Comparison of ENCODE assay signal across 19 cellular contexts in genomic region chr12:39205969-39206368, GRCh38.
DNase-seq lines count a peak whose midpoint lies in the region; ATAC-seq and TF ChIP-seq lines count a peak whose summit lies in the region.
"Had no signal": no experiment of that assay in that cellular context is flagged by ENCODE, and none has a peak within 500 bp of the region (broad histone marks: within the 10 kb centered on the region; RNA-seq: fewer than 3 reads in every experiment).

No MANE protein-coding gene starts in this region.

- TF ChIP-seq POLR2A in right lobe of liver (IDR thresholded peaks at IDR 0.05) = no peak

- DNase-seq in fibroblast of villous mesenchyme (ENCODE audit: low read depth) (peak; percentile 7), Karpas-422 (no peak), right lobe of liver (no peak), endothelial cell (ENCODE audit: low spot score) (no peak), NCI-H82 treated with DMSO at 0.1 percent for 48 hours (lab: John Stamatoyannopoulos, UW; ENCODE audit: unreplicated experiment) (no peak)
- DNase-seq: immature natural killer cell; NCI-H1048; NCI-H2081 treated with DMSO at 0.1 percent for 48 hours; NCI-H524; PC-9; stimulated activated CD4-positive, alpha-beta T cell treated with anti-CD3 and anti-CD28 coated beads, Interleukin-2, amount 100 ng/mL, for 48 hours had no signal

- no peak overlapping the region for H2AFZ ChIP-seq in Karpas-422 (ENCODE audit: low read length)
- H2AFZ ChIP-seq: PC-9 had no signal

- H3K36me3 ChIP-seq in Karpas-422 (ENCODE audit: insufficient read depth, low read length) (no peaks in the 10 kb centered on the region), right lobe of liver (no peaks in the 10 kb centered on the region)

- peaks cover 17% of the 10 kb centered on the region for H3K9me3 ChIP-seq in Karpas-422 (ENCODE audit: low read length)
- H3K9me3 ChIP-seq in right lobe of liver = no peaks in the 10 kb centered on the region

- H4K20me1 ChIP-seq in Karpas-422 (ENCODE audit: insufficient read depth, low read depth, low read length) = no peaks in the 10 kb centered on the region

- H3K27ac Mint-ChIP-seq in endothelial cell (ENCODE audit: unreplicated experiment) = no peak overlapping the region
- H3K27ac Mint-ChIP-seq: activated T-helper 17 cell treated with anti-CD3 and anti-CD28 coated beads, Interleukin-2, amount 50 U/mL, for 72 hours; IgD-negative memory B cell; immature natural killer cell; T-helper 2 cell treated with Interferon-gamma antibody and Interleukin-4, amounts not matched to agents 5 μg/mL and 100 μg/mL, for 36 hours had no signal

- ATAC-seq in GM18517 (IDR thresholded peaks at IDR 0.05; ENCODE audit: unreplicated experiment) (peak; percentile 70), GM21447 (IDR thresholded peaks at IDR 0.05; ENCODE audit: unreplicated experiment) (peak; percentile 81), HG03354 (IDR thresholded peaks at IDR 0.05; ENCODE audit: poor library complexity, severe bottlenecking, unreplicated experiment) (peak; percentile 77), right lobe of liver (no peak)
- ATAC-seq: activated CD4-positive, CD25-positive, alpha-beta regulatory T cell treated with anti-CD3 and anti-CD28 coated beads, Interleukin-2, amount 50 U/mL, for 24 hours; activated T-helper 17 cell treated with anti-CD3 and anti-CD28 coated beads, Interleukin-2, amount 50 U/mL, for 72 hours had no signal

- no peak overlapping the region for H3K4me2 ChIP-seq in Karpas-422 (ENCODE audit: low read depth, low read length, poor library complexity, severe bottlenecking)
- H3K4me2 ChIP-seq: PC-9 had no signal

- peaks cover 7% of the 10 kb centered on the region for H3K4me1 Mint-ChIP-seq in endothelial cell (ENCODE audit: unreplicated experiment)
- H3K4me1 Mint-ChIP-seq: activated T-helper 17 cell treated with anti-CD3 and anti-CD28 coated beads, Interleukin-2, amount 50 U/mL, for 72 hours; immature natural killer cell had no signal

- no peak overlapping the region for H3K4me3 Mint-ChIP-seq in endothelial cell (ENCODE audit: unreplicated experiment)
- H3K4me3 Mint-ChIP-seq: activated T-helper 17 cell treated with anti-CD3 and anti-CD28 coated beads, Interleukin-2, amount 50 U/mL, for 72 hours; IgD-negative memory B cell; immature natural killer cell; T-helper 2 cell treated with Interferon-gamma antibody and Interleukin-4, amounts not matched to agents 5 μg/mL and 100 μg/mL, for 36 hours had no signal

- H3K36me3 Mint-ChIP-seq in endothelial cell (ENCODE audit: low read depth, unreplicated experiment) = no peaks in the 10 kb centered on the region
- H3K36me3 Mint-ChIP-seq: immature natural killer cell had no signal

- H3K79me2 ChIP-seq in Karpas-422 (ENCODE audit: low read length) = no peaks in the 10 kb centered on the region

- intact Hi-C loops in right lobe of liver (cut with DNase I) = no loop called here

- no peaks in the 10 kb centered on the region for H3K9me3 Mint-ChIP-seq in endothelial cell (ENCODE audit: unreplicated experiment)

- H3K27ac ChIP-seq in Karpas-422 (ENCODE audit: low read length) = no peak overlapping the region
- H3K27ac ChIP-seq in right lobe of liver = no peak overlapping the region
- H3K27ac ChIP-seq: PC-9 had no signal

- whole genome bisulfite sequencing in right lobe of liver (ENCODE audit: insufficient coverage, low coverage, low lambda C conversion rate, missing lambda C conversion rate) = 28% methylated on average over 4 of the region's 4 CpGs

- H3K27me3 Mint-ChIP-seq in endothelial cell (ENCODE audit: unreplicated experiment) = peaks cover 1% of the 10 kb centered on the region
- H3K27me3 Mint-ChIP-seq: activated T-helper 17 cell treated with anti-CD3 and anti-CD28 coated beads, Interleukin-2, amount 50 U/mL, for 72 hours; IgD-negative memory B cell had no signal

- H3K27me3 ChIP-seq in Karpas-422 (ENCODE audit: low read length) = no peaks in the 10 kb centered on the region
- H3K27me3 ChIP-seq in right lobe of liver = no peaks in the 10 kb centered on the region

- H3K4me1 ChIP-seq in Karpas-422 (ENCODE audit: low read length) (no peaks in the 10 kb centered on the region), right lobe of liver (no peaks in the 10 kb centered on the region)

- no peaks in the 10 kb centered on the region for H3K9me2 ChIP-seq in Karpas-422 (replicated peaks; ENCODE audit: insufficient read depth, low read length)

- H3K9ac ChIP-seq in Karpas-422 (ENCODE audit: low read length) = no peak overlapping the region

- TF ChIP-seq CTCF in fibroblast of villous mesenchyme (IDR thresholded peaks at IDR 0.05; ENCODE audit: insufficient read depth, low read depth, low read length) (no peak), right lobe of liver (IDR thresholded peaks at IDR 0.05) (no peak), endothelial cell (IDR thresholded peaks at IDR 0.05; ENCODE audit: unreplicated experiment) (no peak)

- H3K4me3 ChIP-seq in fibroblast of villous mesenchyme (ENCODE audit: low read depth, low read length) (no peak overlapping the region), Karpas-422 (ENCODE audit: low read length) (no peak overlapping the region), right lobe of liver (no peak overlapping the region)
- H3K4me3 ChIP-seq: lung, PC-9 had no signal

Comparison
In these comparisons a context has a peak if more than half of its experiments do, and no peak if none do; other contexts are left out.
1. ATAC-seq: peak in GM18517 (single experiment), GM21447 (single experiment) and HG03354 (single experiment); none in right lobe of liver (0 of 4).